In genomic region chr1:39153684-39154083, GRCh38 we compare ENCODE assay signal across 15 cellular contexts. TPM values are rescaled to one million over a fixed set of nuclear protein-coding genes. Genes with fewer than 3 reads are reported as not detected.
DNase-seq lines count a peak whose midpoint lies in the region; ATAC-seq and TF ChIP-seq lines count a peak whose summit lies in the region.
"Had no signal": no experiment of that assay in that cellular context is flagged by ENCODE, and none has a peak within 500 bp of the region (broad histone marks: within the 10 kb centered on the region; RNA-seq: fewer than 3 reads in every experiment).

No MANE protein-coding gene starts in this region.

- H3K9me3 ChIP-seq in HUES64 (ENCODE audit: insufficient read depth, low read depth, low read length) (no peaks in the 10 kb centered on the region), iPS-20b (ENCODE audit: insufficient read depth, low read depth, low read length) (no peaks in the 10 kb centered on the region), gastrocnemius medialis (no peaks in the 10 kb centered on the region)

- no peak for ATAC-seq in WTC11
- peak in 1 of 2 donors; percentile 31 for ATAC-seq in gastrocnemius medialis
- ATAC-seq: HCT116 had no signal

- no peak overlapping the region for H3K4me3 Mint-ChIP-seq in WTC11
- no peak overlapping the region for H3K4me3 Mint-ChIP-seq in activated naive CD4-positive, alpha-beta T cell treated with anti-CD3 and anti-CD28 coated beads, Interleukin-2, amount 10 ng/mL, durations not matched to agents 7 days and 5 days
- H3K4me3 Mint-ChIP-seq: CD4-positive, alpha-beta memory T cell; immature natural killer cell had no signal

- peaks cover 78% of the 10 kb centered on the region for H3K4me1 ChIP-seq in HUES64 (ENCODE audit: insufficient read depth, low read length)
- peaks cover 75% of the 10 kb centered on the region for H3K4me1 ChIP-seq in iPS-20b (ENCODE audit: insufficient read depth, low read length)
- peaks cover 60 to 67% of the 10 kb centered on the region in 2 donors for H3K4me1 ChIP-seq in gastrocnemius medialis

- no peaks in the 10 kb centered on the region for H3K27me3 Mint-ChIP-seq in WTC11 (ENCODE audit: low read depth)
- peaks cover 28% of the 10 kb centered on the region for H3K27me3 Mint-ChIP-seq in activated naive CD4-positive, alpha-beta T cell treated with anti-CD3 and anti-CD28 coated beads, Interleukin-2, amount 10 ng/mL, durations not matched to agents 7 days and 5 days

- no peaks in the 10 kb centered on the region for H3K36me3 Mint-ChIP-seq in WTC11
- no peaks in the 10 kb centered on the region for H3K36me3 Mint-ChIP-seq in activated naive CD4-positive, alpha-beta T cell treated with anti-CD3 and anti-CD28 coated beads, Interleukin-2, amount 10 ng/mL, durations not matched to agents 7 days and 5 days
- H3K36me3 Mint-ChIP-seq: CD4-positive, alpha-beta memory T cell; immature natural killer cell had no signal

- POLR2A ChIA-PET in WTC11 (lab: Charles Lee), result interaction anchor here (0.5 to 1.5 kb wide), 3 partner anchors 12 to 433 kb away, joined by 3 to 8 read pairs (median 3); no protein-coding TSS in a partner anchor
- POLR2A ChIA-PET in RWPE1 (lab: Yijun Ruan, JAX; ENCODE audit: low non-redundant PET), result no interaction called here

- WGBS in HUES64, result 79% methylated on average over 2 of the region's 2 CpGs

- TF ChIP-seq CTCF in WTC11 (IDR thresholded peaks at IDR 0.05) (no peak), gastrocnemius medialis (IDR thresholded peaks at IDR 0.05 in 4 of 5, conservative IDR thresholded peaks at IDR 0.05 in 1 of 5) (no peak), RWPE1 (conservative IDR thresholded peaks at IDR 0.05; ENCODE audit: low read depth) (no peak)

- H3K9ac ChIP-seq in HUES64 (ENCODE audit: low read depth, low read length) (no peak overlapping the region), iPS-20b (ENCODE audit: low read depth, low read length) (peak overlapping the region; percentile 29; the same call in 1 of the 2 replicates)

- peaks cover 75% of the 10 kb centered on the region for H3K4me1 Mint-ChIP-seq in WTC11
- peaks cover 4% of the 10 kb centered on the region for H3K4me1 Mint-ChIP-seq in activated naive CD4-positive, alpha-beta T cell treated with anti-CD3 and anti-CD28 coated beads, Interleukin-2, amount 10 ng/mL, durations not matched to agents 7 days and 5 days

- H3K27ac Mint-ChIP-seq in WTC11, result peak overlapping the region; percentile 91
- no peak overlapping the region for H3K27ac Mint-ChIP-seq in activated naive CD4-positive, alpha-beta T cell treated with anti-CD3 and anti-CD28 coated beads, Interleukin-2, amount 10 ng/mL, durations not matched to agents 7 days and 5 days
- H3K27ac Mint-ChIP-seq: immature natural killer cell had no signal

- H3K27me3 ChIP-seq in HUES64 (ENCODE audit: insufficient read depth, low read length) (no peaks in the 10 kb centered on the region), iPS-20b (ENCODE audit: insufficient read depth, low read length) (no peaks in the 10 kb centered on the region), gastrocnemius medialis (no peaks in the 10 kb centered on the region)

- H3K4me3 ChIP-seq in HUES64 (ENCODE audit: low read length), result no peak overlapping the region
- H3K4me3 ChIP-seq in iPS-20b (ENCODE audit: low read length), result no peak overlapping the region
- no peak overlapping the region for H3K4me3 ChIP-seq in gastrocnemius medialis

- H3K27ac ChIP-seq in HUES64 (ENCODE audit: low read depth, low read length) (peak overlapping the region; percentile 36; the same call in 1 of the 2 replicates), iPS-20b (ENCODE audit: low read length) (no peak overlapping the region), gastrocnemius medialis (peak overlapping the region in 3 of 4 donors; percentile 52 to 67 (median 59)), RWPE1 (no peak overlapping the region)
- H3K27ac ChIP-seq: HL-60 had no signal

- H3K9me3 Mint-ChIP-seq in WTC11, result no peaks in the 10 kb centered on the region
- no peaks in the 10 kb centered on the region for H3K9me3 Mint-ChIP-seq in activated naive CD4-positive, alpha-beta T cell treated with anti-CD3 and anti-CD28 coated beads, Interleukin-2, amount 10 ng/mL, durations not matched to agents 7 days and 5 days
- H3K9me3 Mint-ChIP-seq: CD4-positive, alpha-beta memory T cell; immature natural killer cell had no signal

- in situ Hi-C loops in gastrocnemius medialis (cut with MboI; ENCODE audit: low sequenced_read_pairs in 4 of 4), result no loop called here

- intact Hi-C loops in gastrocnemius medialis (cut with DNase I; ENCODE audit: low total_unique reads), result no loop called here

- TF ChIP-seq POLR2A in gastrocnemius medialis (IDR thresholded peaks at IDR 0.05), result no peak

- DNase-seq in WTC11 (ENCODE audit: low spot score) (no peak), gastrocnemius medialis (no peak), NCI-H187 treated with DMSO at 0.1 percent for 48 hours (lab: John Stamatoyannopoulos, UW) (no peak), NCI-H1417 treated with DMSO at 0.1 percent for 48 hours (lab: John Stamatoyannopoulos, UW) (no peak), RWPE1 (ENCODE audit: low spot score) (no peak)
- DNase-seq in activated naive CD4-positive, alpha-beta T cell treated with anti-CD3 and anti-CD28 coated beads, Interleukin-2, amount 10 ng/mL, durations not matched to agents 7 days and 5 days, result no peak
- DNase-seq: activated gamma-delta T cell; CD4-positive, alpha-beta memory T cell; EL; immature natural killer cell; NCI-H226 had no signal

- H3K36me3 ChIP-seq in HUES64 (ENCODE audit: insufficient read depth, low read length) (peaks cover 6% of the 10 kb centered on the region), iPS-20b (ENCODE audit: insufficient read depth, low read depth, low read length) (peaks cover 5% of the 10 kb centered on the region; the same call in 1 of the 2 replicates), gastrocnemius medialis (no peaks in the 10 kb centered on the region)

- CTCF ChIA-PET in WTC11 (lab: Charles Lee) (interaction anchor here (0.6 to 4.9 kb wide), 6 partner anchors 10 to 1152 kb away, joined by 3 to 41 read pairs (median 4); no protein-coding TSS in a partner anchor), RWPE1 (lab: Yijun Ruan, JAX) (interaction anchor here (0.8 kb wide), 2 partner anchors 11 to 105 kb away, joined by 3 read pairs; no protein-coding TSS in a partner anchor)
- CTCF ChIA-PET in activated naive CD4-positive, alpha-beta T cell treated with anti-CD3 and anti-CD28 coated beads, Interleukin-2, amount 10 ng/mL, durations not matched to agents 7 days and 5 days (lab: Charles Lee), result interaction anchor here (0.9 to 1.1 kb wide), 2 partner anchors 11 to 55 kb away, joined by 3 read pairs; no protein-coding TSS in a partner anchor

TF ChIP-seq in WTC11, 78 proteins besides CTCF, POLR2A, EP300 and RAD21:
- TF ChIP-seq ZNF219 (CRISPR knock-in tag; IDR thresholded peaks at IDR 0.05; ENCODE audit: borderline replicate concordance), result no peak
- no peak for TF ChIP-seq EMX1 (CRISPR knock-in tag; IDR thresholded peaks at IDR 0.05)
- TF ChIP-seq MYBL2 (CRISPR knock-in tag; IDR thresholded peaks at IDR 0.05), result no peak

RNA-seq across cellular contexts. Expression of gene MACF1, which starts 50.8 kb away (rescaled TPM):
- polyA plus RNA-seq in HUES64 (2013, experiment 1 of 2), result 76.3 TPM
- polyA plus RNA-seq in HUES64 (2013, experiment 2 of 2), result 81.7 TPM
- total RNA-seq in WTC11 (2021), result 214 to 327 TPM (median 222 TPM) in 3 replicates
- total RNA-seq in gastrocnemius medialis, result 100 to 1,000 TPM in 2 of 4 donors, 10 to 100 TPM in 2; 78.7 to 139 (median 113) TPM

Comparison
In these comparisons a context has a peak if more than half of its experiments do, and no peak if none do; other contexts are left out.
1. H3K27ac ChIP-seq: peak in HUES64 (single experiment) and gastrocnemius medialis (3 of 4); none in iPS-20b (single experiment) and RWPE1 (single experiment).